In genomic region chr13:65085977-65086376, GRCh38 we compare ENCODE assay signal across 17 cellular contexts.
"Had no signal": no experiment of that assay in that cellular context is flagged by ENCODE, and none has a peak within 500 bp of the region (broad histone marks: within the 10 kb centered on the region; RNA-seq: fewer than 3 reads in every experiment).

No MANE protein-coding gene starts in this region.

- H3K27ac ChIP-seq: coronary artery, dorsolateral prefrontal cortex, esophagus muscularis mucosa, foreskin keratinocyte, gastroesophageal sphincter, heart right ventricle, left lung, lower lobe of right lung had no signal

- H3K27ac Mint-ChIP-seq: mesothelial cell of epicardium had no signal

- H3K36me3 ChIP-seq: esophagus muscularis mucosa, gastroesophageal sphincter, heart right ventricle, left lung, lower lobe of right lung had no signal

- H3K4me3 Mint-ChIP-seq: mesothelial cell of epicardium had no signal

- H3K9me3 ChIP-seq: esophagus muscularis mucosa, gastroesophageal sphincter, lower lobe of right lung had no signal

- DNase-seq: dermis blood vessel endothelial cell; dorsolateral prefrontal cortex; effector CD4-positive, alpha-beta T cell; effector memory CD4-positive, alpha-beta T cell; foreskin keratinocyte; heart right ventricle; hippocampal formation; left cardiac atrium; left ventricle myocardium superior; lower lobe of right lung; mesenchymal stem cell; mucosa of descending colon had no signal

- H3K27me3 ChIP-seq: esophagus muscularis mucosa, foreskin keratinocyte, gastroesophageal sphincter, heart right ventricle, left lung had no signal

- H3K4me1 ChIP-seq: esophagus muscularis mucosa, foreskin keratinocyte, gastroesophageal sphincter, heart right ventricle, left lung, lower lobe of right lung had no signal

- H3K4me1 Mint-ChIP-seq: mesothelial cell of epicardium had no signal

- ATAC-seq: foreskin keratinocyte, gastroesophageal sphincter, heart right ventricle, left cardiac atrium, left lung, left ventricle myocardium superior, lower lobe of right lung, mucosa of descending colon had no signal

- H3K4me3 ChIP-seq: coronary artery, dorsolateral prefrontal cortex, esophagus muscularis mucosa, gastroesophageal sphincter, heart right ventricle, left lung, lower lobe of right lung, mucosa of descending colon had no signal

- H3K36me3 Mint-ChIP-seq: mesothelial cell of epicardium had no signal
